Comparison of ENCODE assay signal across 9 cellular contexts in genomic region chr2:201644001-201644400, GRCh38. TPM values are rescaled to one million over a fixed set of nuclear protein-coding genes. Genes with fewer than 3 reads are reported as not detected.
DNase-seq lines count a peak whose midpoint lies in the region; ATAC-seq and TF ChIP-seq lines count a peak whose summit lies in the region.
"Had no signal": no experiment of that assay in that cellular context is flagged by ENCODE, and none has a peak within 500 bp of the region (broad histone marks: within the 10 kb centered on the region; RNA-seq: fewer than 3 reads in every experiment).

No MANE protein-coding gene starts in this region.

- H2AFZ ChIP-seq in osteoblast (ENCODE audit: low read length): peak overlapping the region; percentile 69

- no peak for ATAC-seq in HG03442 (IDR thresholded peaks at IDR 0.05; ENCODE audit: unreplicated experiment)

- no peaks in the 10 kb centered on the region for H3K9me3 ChIP-seq in BLaER1 treated with 17β-estradiol and CSF1 and Interleukin-3, amounts not matched to agents 10 nM and 100 nM (replicated peaks in 1 of 11)
- H3K9me3 ChIP-seq in NT2/D1 (ENCODE audit: insufficient read depth, low read length) (no peaks in the 10 kb centered on the region), endocrine pancreas (ENCODE audit: control insufficient read depth, low read length) (no peaks in the 10 kb centered on the region), osteoblast (ENCODE audit: low read depth, low read length) (no peaks in the 10 kb centered on the region)

- TF ChIP-seq CTCF in osteoblast (IDR thresholded peaks at IDR 0.05; ENCODE audit: extremely low read depth, low read depth, low read length): no peak

- H3K9ac ChIP-seq in BLaER1 treated with 17β-estradiol and CSF1 and Interleukin-3, amounts not matched to agents 10 nM and 100 nM: peak overlapping the region in 5 of 11 experiments; percentile 88 to 91 (median 90); a peak in 6 of 22 replicates
- peak overlapping the region; percentile 91 for H3K9ac ChIP-seq in NT2/D1 (ENCODE audit: insufficient read length, low read depth)
- no peak overlapping the region for H3K9ac ChIP-seq in endocrine pancreas (ENCODE audit: control insufficient read depth, insufficient read depth, low read length)

- no peak for DNase-seq in NT2/D1 (ENCODE audit: low read depth, low spot score)
- DNase-seq in osteoblast (ENCODE audit: insufficient read length, low spot score, missing footprints): no peak
- no peak for DNase-seq in NCI-H128 (lab: John Stamatoyannopoulos, UW; ENCODE audit: unreplicated experiment)
- DNase-seq in dermis blood vessel endothelial cell: no peak
- no peak for DNase-seq in stimulated activated CD4-positive, alpha-beta T cell treated with anti-CD3 and anti-CD28 coated beads, Interleukin-1b, Interleukin-23, amount 100 ng/mL, for 48 hours
- DNase-seq: stimulated activated CD8-positive, alpha-beta memory T cell treated with anti-CD3 and anti-CD28 coated beads, Interleukin-4, amount 100 ng/mL, for 48 hours had no signal

- H3K36me3 ChIP-seq in BLaER1 treated with 17β-estradiol and CSF1 and Interleukin-3, amounts not matched to agents 10 nM and 100 nM: peaks cover 0 to 6% (median 0%) of the 10 kb centered on the region in 11 experiments; a peak in 5 of 22 replicates
- peaks cover 4% of the 10 kb centered on the region for H3K36me3 ChIP-seq in NT2/D1 (ENCODE audit: insufficient read depth, insufficient read length, low read length)
- no peaks in the 10 kb centered on the region for H3K36me3 ChIP-seq in endocrine pancreas (ENCODE audit: control insufficient read depth, insufficient read depth, low read length)
- peaks cover 2% of the 10 kb centered on the region for H3K36me3 ChIP-seq in osteoblast (ENCODE audit: insufficient read depth, low read length)

- H3K27ac ChIP-seq in BLaER1 treated with 17β-estradiol and CSF1 and Interleukin-3, amounts not matched to agents 10 nM and 100 nM: no peak overlapping the region
- H3K27ac ChIP-seq in osteoblast (ENCODE audit: low read depth, low read length): peak overlapping the region; percentile 93

- H3K79me2 ChIP-seq in osteoblast (ENCODE audit: insufficient read depth, low read length): peaks cover 32% of the 10 kb centered on the region

- H4K20me1 ChIP-seq in BLaER1 treated with 17β-estradiol and CSF1 and Interleukin-3, amounts not matched to agents 10 nM and 100 nM: no peaks in the 10 kb centered on the region
- H4K20me1 ChIP-seq in osteoblast (ENCODE audit: insufficient read depth, low read length): no peaks in the 10 kb centered on the region

- H3K4me1 ChIP-seq in BLaER1 treated with 17β-estradiol and CSF1 and Interleukin-3, amounts not matched to agents 10 nM and 100 nM: peaks cover 10 to 18% (median 14%) of the 10 kb centered on the region in 10 experiments; a peak in 19 of 20 replicates
- H3K4me1 ChIP-seq in NT2/D1 (ENCODE audit: insufficient read depth, insufficient read length): no peaks in the 10 kb centered on the region
- H3K4me1 ChIP-seq in endocrine pancreas (ENCODE audit: control insufficient read depth, insufficient read depth, low read length): peaks cover 4% of the 10 kb centered on the region
- H3K4me1 ChIP-seq in osteoblast (ENCODE audit: insufficient read depth, low read length): peaks cover 18% of the 10 kb centered on the region

- peak overlapping the region in 9 of 10 experiments; percentile 80 to 95 (median 88); a peak in 8 of 20 replicates for H3K4me3 ChIP-seq in BLaER1 treated with 17β-estradiol and CSF1 and Interleukin-3, amounts not matched to agents 10 nM and 100 nM
- H3K4me3 ChIP-seq in NT2/D1 (ENCODE audit: insufficient read length, low read depth) (no peak overlapping the region), endocrine pancreas (ENCODE audit: control insufficient read depth, insufficient read depth, low read length) (peak overlapping the region; percentile 72), osteoblast (ENCODE audit: insufficient read depth, low read length) (peak overlapping the region; percentile 92)

- H3K4me2 ChIP-seq in BLaER1 treated with 17β-estradiol and CSF1 and Interleukin-3, amounts not matched to agents 10 nM and 100 nM: peak overlapping the region; percentile 84 to 95 (median 90); a peak in 19 of 22 replicates
- peak overlapping the region; percentile 97 for H3K4me2 ChIP-seq in osteoblast (ENCODE audit: insufficient read depth, low read length)

- H3K27me3 ChIP-seq in BLaER1 treated with 17β-estradiol and CSF1 and Interleukin-3, amounts not matched to agents 10 nM and 100 nM: no peaks in the 10 kb centered on the region
- H3K27me3 ChIP-seq in NT2/D1 (ENCODE audit: insufficient read depth, insufficient read length): no peaks in the 10 kb centered on the region
- H3K27me3 ChIP-seq in endocrine pancreas (ENCODE audit: control insufficient read depth, insufficient read depth, low read length): no peaks in the 10 kb centered on the region
- H3K27me3 ChIP-seq in osteoblast (ENCODE audit: insufficient read depth, low read length): no peaks in the 10 kb centered on the region

RNA-seq across cellular contexts. Expression of gene TMEM237, which starts 0.7 kb away (rescaled TPM):
- total RNA-seq in osteoblast (43.6 and 49.6 TPM in 2 replicates), dermis blood vessel endothelial cell (28.2 and 35.0 TPM in 2 replicates)

RNA-seq across cellular contexts. Expression of gene MPP4, which starts 54.4 kb away (rescaled TPM):
- total RNA-seq in osteoblast (1.1 and 2.1 TPM in 2 replicates), dermis blood vessel endothelial cell (2.2 and 3.1 TPM in 2 replicates)
